ENCODE assay signal across 19 cellular contexts in the genomic region with DNA sequence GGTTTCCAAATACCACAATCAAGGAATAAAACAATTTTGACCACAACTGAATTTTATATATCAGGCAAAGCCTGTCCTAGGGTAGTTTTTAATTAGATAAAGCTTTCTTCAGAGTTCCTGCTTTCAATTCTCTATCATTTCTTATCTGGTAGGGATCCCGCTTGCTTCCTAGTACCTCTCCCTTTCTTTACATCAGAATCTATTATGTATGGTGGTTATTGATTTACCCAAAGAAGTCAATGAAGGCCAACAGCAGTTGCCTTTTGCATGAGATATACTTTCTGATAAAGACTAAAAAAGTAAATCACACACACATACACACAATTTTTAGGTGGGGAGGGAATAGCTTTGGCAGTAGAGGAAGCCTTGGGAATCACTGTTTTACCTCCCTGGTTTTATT.
"Had no signal": no experiment of that assay in that cellular context is flagged by ENCODE, and none has a peak within 500 bp of the region (broad histone marks: within the 10 kb centered on the region; RNA-seq: fewer than 3 reads in every experiment).

No MANE protein-coding gene starts in this region.

- H3K9me3 Mint-ChIP-seq: naive thymus-derived CD8-positive, alpha-beta T cell; T-helper 2 cell treated with Interferon-gamma antibody and Interleukin-4, amounts not matched to agents 5 μg/mL and 100 μg/mL, for 36 hours; type B pancreatic cell had no signal

- H3K27ac ChIP-seq: adrenal gland, gastrocnemius medialis, heart left ventricle, left ventricle myocardium inferior, psoas muscle, stomach had no signal

- H3K9me3 ChIP-seq: adrenal gland, gastrocnemius medialis, heart left ventricle, left ventricle myocardium inferior, psoas muscle, stomach had no signal

- H3K27me3 ChIP-seq: adrenal gland, gastrocnemius medialis, heart left ventricle, stomach had no signal

- H3K4me3 ChIP-seq: adrenal gland, gastrocnemius medialis, heart left ventricle, left ventricle myocardium inferior, psoas muscle, stomach had no signal

- ATAC-seq: activated naive CD4-positive, alpha-beta T cell treated with anti-CD3 and anti-CD28 coated beads, Interleukin-2, amount 50 U/mL, for 72 hours; gastrocnemius medialis; heart left ventricle; right cardiac atrium had no signal

- H3K36me3 Mint-ChIP-seq: activated naive CD4-positive, alpha-beta T cell treated with anti-CD3 and anti-CD28 coated beads, Interleukin-2, amount 50 U/mL, for 72 hours; naive thymus-derived CD8-positive, alpha-beta T cell; type B pancreatic cell had no signal

- H3K36me3 ChIP-seq: adrenal gland, gastrocnemius medialis, heart left ventricle, left ventricle myocardium inferior, stomach had no signal

- H3K4me3 Mint-ChIP-seq: naive thymus-derived CD8-positive, alpha-beta T cell; T-helper 2 cell treated with Interferon-gamma antibody and Interleukin-4, amounts not matched to agents 5 μg/mL and 100 μg/mL, for 36 hours; type B pancreatic cell had no signal

- H3K27ac Mint-ChIP-seq: activated naive CD4-positive, alpha-beta T cell treated with anti-CD3 and anti-CD28 coated beads, Interleukin-2, amount 50 U/mL, for 72 hours; T-helper 2 cell treated with Interferon-gamma antibody and Interleukin-4, amounts not matched to agents 5 μg/mL and 100 μg/mL, for 36 hours; type B pancreatic cell had no signal

- H3K4me1 ChIP-seq: adrenal gland had no signal

- DNase-seq: activated CD4-positive, alpha-beta T cell treated with anti-CD3 and anti-CD28 coated beads, Interleukin-2, amount 50 U/mL, for 1 hour; activated CD4-positive, CD25-positive, alpha-beta regulatory T cell; activated CD8-positive, alpha-beta memory T cell treated with anti-CD3 and anti-CD28 coated beads for 24 hours; activated CD8-positive, alpha-beta memory T cell treated with anti-CD3 and anti-CD28 coated beads, Interleukin-2, amount 50 U/mL, for 48 hours; activated gamma-delta T cell treated with Interleukin-2 at 50 U/mL for 16 hours; activated T-cell treated with anti-CD3 and anti-CD28 coated beads, Interleukin-2, amount 50 U/mL, for 48 hours; adrenal gland; effector CD4-positive, alpha-beta T cell; gastrocnemius medialis; heart left ventricle; left ventricle myocardium inferior; psoas muscle; right cardiac atrium; stimulated activated CD4-positive, alpha-beta T cell treated with anti-CD3 and anti-CD28 coated beads, Interleukin-2, amount 100 ng/mL, for 24 hours; stomach had no signal

- H3K27me3 Mint-ChIP-seq: naive thymus-derived CD8-positive, alpha-beta T cell; type B pancreatic cell had no signal
